32 cellular contexts compared by ENCODE assay signal in genomic region chr9:135607401-135608293, GRCh38. TPM values are rescaled to one million over a fixed set of nuclear protein-coding genes. Genes with fewer than 3 reads are reported as not detected.
DNase-seq lines count a peak whose midpoint lies in the region; ATAC-seq and TF ChIP-seq lines count a peak whose summit lies in the region.
"Had no signal": no experiment of that assay in that cellular context is flagged by ENCODE, and none has a peak within 500 bp of the region (broad histone marks: within the 10 kb centered on the region; RNA-seq: fewer than 3 reads in every experiment).

No MANE protein-coding gene starts in this region.

- POLR2A ChIA-PET in activated CD8-positive, alpha-beta T cell treated with anti-CD3 and anti-CD28 coated beads, Interleukin-2, amount 10 ng/mL, durations not matched to agents 7 days and 5 days (lab: Charles Lee) = no interaction called here
- POLR2A ChIA-PET in activated CD8-positive, alpha-beta T cell treated with anti-CD3 and anti-CD28 coated beads for 36 hours (lab: Charles Lee) = no interaction called here
- POLR2A ChIA-PET in HEK293 (lab: Yijun Ruan, JAX) = no interaction called here

- no peak for ATAC-seq in activated CD8-positive, alpha-beta T cell treated with anti-CD3 and anti-CD28 coated beads, Interleukin-2, amount 10 ng/mL, durations not matched to agents 7 days and 5 days
- no peak for ATAC-seq in activated CD8-positive, alpha-beta T cell treated with anti-CD3 and anti-CD28 coated beads for 36 hours
- ATAC-seq: activated T-helper 17 cell treated with anti-CD3 and anti-CD28 coated beads, Interleukin-2, amount 50 U/mL, for 72 hours; effector memory CD8-positive, alpha-beta T cell; gastrocnemius medialis; GM12878; stimulated activated naive B cell treated with anti-CD40 and anti-IgM and Interleukin-4, amounts not matched to agents 10 μg/mL and 1 μg/mL and 100 μg/mL, for 72 hours had no signal

- no peak overlapping the region for H3K4me3 Mint-ChIP-seq in activated CD8-positive, alpha-beta T cell treated with anti-CD3 and anti-CD28 coated beads, Interleukin-2, amount 10 ng/mL, durations not matched to agents 7 days and 5 days
- no peak overlapping the region for H3K4me3 Mint-ChIP-seq in activated CD8-positive, alpha-beta T cell treated with anti-CD3 and anti-CD28 coated beads for 36 hours
- H3K4me3 Mint-ChIP-seq: activated T-helper 17 cell treated with anti-CD3 and anti-CD28 coated beads, Interleukin-2, amount 50 U/mL, for 72 hours; effector memory CD8-positive, alpha-beta T cell; stimulated activated naive B cell treated with anti-CD40 and anti-IgM and Interleukin-4, amounts not matched to agents 10 μg/mL and 1 μg/mL and 100 μg/mL, for 72 hours had no signal

- no peak for TF ChIP-seq POLR2A in spleen (IDR thresholded peaks at IDR 0.05)

- H3K9me3 ChIP-seq in HEK293 (ENCODE audit: control insufficient read depth, insufficient read depth, low read depth, low read length) = no peaks in the 10 kb centered on the region
- no peaks in the 10 kb centered on the region for H3K9me3 ChIP-seq in spleen
- no peaks in the 10 kb centered on the region for H3K9me3 ChIP-seq in HAP-1
- H3K9me3 ChIP-seq: esophagus squamous epithelium, gastrocnemius medialis, thoracic aorta had no signal

- DNase-seq in activated CD8-positive, alpha-beta T cell treated with anti-CD3 and anti-CD28 coated beads, Interleukin-2, amount 10 ng/mL, durations not matched to agents 7 days and 5 days = peak; percentile 9
- DNase-seq in activated CD8-positive, alpha-beta T cell treated with anti-CD3 and anti-CD28 coated beads for 36 hours = no peak
- DNase-seq in iPS-NIHi11 (ENCODE audit: low spot score) = peak; percentile 4
- peak; percentile 65 for DNase-seq in spleen
- DNase-seq in effector CD4-positive, alpha-beta T cell = no peak
- no peak for DNase-seq in HAP-1 (ENCODE audit: low spot score in 2 of 2)
- DNase-seq in NCI-H1417 treated with DMSO at 0.1 percent for 48 hours (lab: John Stamatoyannopoulos, UW) = no peak
- DNase-seq: 8988T; activated CD4-positive, alpha-beta T cell treated with anti-CD3 and anti-CD28 coated beads for 1 hour; DMS79; effector memory CD8-positive, alpha-beta T cell; esophagus squamous epithelium; gastrocnemius medialis; midbrain; NCI-H1048; NCI-H2029 treated with DMSO at 0.1 percent for 48 hours; NCI-H226; NCI-H82; SIG-M5; stimulated activated CD4-positive, alpha-beta T cell treated with anti-CD3 and anti-CD28 coated beads, Interleukin-1b, Interleukin-23, amount 100 ng/mL, for 48 hours; stimulated activated naive B cell treated with anti-CD40 and anti-IgM and Interleukin-4, amounts not matched to agents 10 μg/mL and 1 μg/mL and 100 μg/mL, for 72 hours; T-helper 1 cell had no signal

- in situ Hi-C loops in HAP-1 (cut with MboI; ENCODE audit: low sequenced_read_pairs) = loop anchor here (10.0 kb wide), 1 partner anchor 517 kb away; no protein-coding TSS in a partner anchor

- CTCF ChIA-PET in activated CD8-positive, alpha-beta T cell treated with anti-CD3 and anti-CD28 coated beads, Interleukin-2, amount 10 ng/mL, durations not matched to agents 7 days and 5 days (lab: Charles Lee) = no interaction called here
- CTCF ChIA-PET in activated CD8-positive, alpha-beta T cell treated with anti-CD3 and anti-CD28 coated beads for 36 hours (lab: Charles Lee) = no interaction called here
- CTCF ChIA-PET in HEK293 (lab: Yijun Ruan, JAX) = interaction anchor here (0.6 to 1.2 kb wide), 5 partner anchors 12 to 516 kb away, joined by 3 to 10 read pairs (median 5); no protein-coding TSS in a partner anchor

- no peak overlapping the region for H3K27ac Mint-ChIP-seq in activated CD8-positive, alpha-beta T cell treated with anti-CD3 and anti-CD28 coated beads, Interleukin-2, amount 10 ng/mL, durations not matched to agents 7 days and 5 days
- H3K27ac Mint-ChIP-seq in activated CD8-positive, alpha-beta T cell treated with anti-CD3 and anti-CD28 coated beads for 36 hours = no peak overlapping the region
- H3K27ac Mint-ChIP-seq: activated T-helper 17 cell treated with anti-CD3 and anti-CD28 coated beads, Interleukin-2, amount 50 U/mL, for 72 hours; effector memory CD8-positive, alpha-beta T cell; progenitor cell of endocrine pancreas; stimulated activated naive B cell treated with anti-CD40 and anti-IgM and Interleukin-4, amounts not matched to agents 10 μg/mL and 1 μg/mL and 100 μg/mL, for 72 hours had no signal

- H3K4me1 ChIP-seq in HEK293 (ENCODE audit: control insufficient read depth, insufficient read depth, low read length) (no peaks in the 10 kb centered on the region), spleen (peaks cover 0 to 8% (median 2%) of the 10 kb centered on the region in 6 donors), HAP-1 (no peaks in the 10 kb centered on the region)
- H3K4me1 ChIP-seq: gastrocnemius medialis had no signal

- H3K27me3 ChIP-seq in spleen (replicated peaks in 1 of 7) (peaks cover 0 to 43% (median 0%) of the 10 kb centered on the region in 7 donors), HAP-1 (ENCODE audit: low read depth) (no peaks in the 10 kb centered on the region)

- TF ChIP-seq CTCF in activated CD8-positive, alpha-beta T cell treated with anti-CD3 and anti-CD28 coated beads for 36 hours (IDR thresholded peaks at IDR 0.05) = no peak
- no peak for TF ChIP-seq CTCF in HEK293 (tag by site-specific recombination; IDR thresholded peaks at IDR 0.05)
- no peak for TF ChIP-seq CTCF in spleen (IDR thresholded peaks at IDR 0.05 in 8 of 11, conservative IDR thresholded peaks at IDR 0.05 in 3 of 11)

- H3K27ac ChIP-seq in HEK293 (ENCODE audit: extremely low read depth, low read depth, low read length) (no peak overlapping the region), spleen (no peak overlapping the region)
- H3K27ac ChIP-seq: esophagus squamous epithelium, gastrocnemius medialis, thoracic aorta had no signal

- H3K36me3 ChIP-seq in HEK293 (ENCODE audit: control insufficient read depth in 2 of 2, insufficient read depth in 1 of 2, low read length in 2 of 2) (no peaks in the 10 kb centered on the region), spleen (no peaks in the 10 kb centered on the region), HAP-1 (replicated peaks) (no peaks in the 10 kb centered on the region)
- H3K36me3 ChIP-seq: esophagus squamous epithelium, gastrocnemius medialis, thoracic aorta had no signal

- no peaks in the 10 kb centered on the region for H3K27me3 Mint-ChIP-seq in activated CD8-positive, alpha-beta T cell treated with anti-CD3 and anti-CD28 coated beads, Interleukin-2, amount 10 ng/mL, durations not matched to agents 7 days and 5 days (ENCODE audit: low read depth)
- H3K27me3 Mint-ChIP-seq in activated CD8-positive, alpha-beta T cell treated with anti-CD3 and anti-CD28 coated beads for 36 hours = peaks cover 2% of the 10 kb centered on the region

- no peaks in the 10 kb centered on the region for H3K36me3 Mint-ChIP-seq in activated CD8-positive, alpha-beta T cell treated with anti-CD3 and anti-CD28 coated beads, Interleukin-2, amount 10 ng/mL, durations not matched to agents 7 days and 5 days (ENCODE audit: low read depth)
- H3K36me3 Mint-ChIP-seq in activated CD8-positive, alpha-beta T cell treated with anti-CD3 and anti-CD28 coated beads for 36 hours (ENCODE audit: low read depth) = no peaks in the 10 kb centered on the region
- H3K36me3 Mint-ChIP-seq: stimulated activated naive B cell treated with anti-CD40 and anti-IgM and Interleukin-4, amounts not matched to agents 10 μg/mL and 1 μg/mL and 100 μg/mL, for 72 hours had no signal

- no peaks in the 10 kb centered on the region for H3K9me3 Mint-ChIP-seq in activated CD8-positive, alpha-beta T cell treated with anti-CD3 and anti-CD28 coated beads, Interleukin-2, amount 10 ng/mL, durations not matched to agents 7 days and 5 days (ENCODE audit: insufficient read depth)
- no peaks in the 10 kb centered on the region for H3K9me3 Mint-ChIP-seq in activated CD8-positive, alpha-beta T cell treated with anti-CD3 and anti-CD28 coated beads for 36 hours
- H3K9me3 Mint-ChIP-seq: activated T-helper 17 cell treated with anti-CD3 and anti-CD28 coated beads, Interleukin-2, amount 50 U/mL, for 72 hours; effector memory CD8-positive, alpha-beta T cell had no signal

- no peak overlapping the region for H3K4me3 ChIP-seq in HEK293 (ENCODE audit: low read depth, low read length)
- no peak overlapping the region for H3K4me3 ChIP-seq in spleen
- no peak overlapping the region for H3K4me3 ChIP-seq in HAP-1
- H3K4me3 ChIP-seq: esophagus squamous epithelium, gastrocnemius medialis, GM12878, thoracic aorta had no signal

- WGBS in spleen, 5 donors = 74 to 88% (median 82%) methylated on average over 12 to 25 of the region's 25 CpGs

- intact Hi-C loops in activated CD8-positive, alpha-beta T cell treated with anti-CD3 and anti-CD28 coated beads for 36 hours (cut with micrococcal nuclease) = no loop called here
- intact Hi-C loops in spleen (cut with DNase I; ENCODE audit: low total_unique reads) = loop anchor here (10.0 kb wide), 1 partner anchor 517 kb away; no protein-coding TSS in a partner anchor

- H3K4me1 Mint-ChIP-seq in activated CD8-positive, alpha-beta T cell treated with anti-CD3 and anti-CD28 coated beads, Interleukin-2, amount 10 ng/mL, durations not matched to agents 7 days and 5 days (ENCODE audit: low read depth) = no peaks in the 10 kb centered on the region
- no peaks in the 10 kb centered on the region for H3K4me1 Mint-ChIP-seq in activated CD8-positive, alpha-beta T cell treated with anti-CD3 and anti-CD28 coated beads for 36 hours (ENCODE audit: low read depth)
- H3K4me1 Mint-ChIP-seq: activated T-helper 17 cell treated with anti-CD3 and anti-CD28 coated beads, Interleukin-2, amount 50 U/mL, for 72 hours had no signal

TF ChIP-seq in HEK293, 187 proteins besides CTCF, POLR2A, EP300 and RAD21 (continues in another document):
- TF ChIP-seq ZFP69B (tag by site-specific recombination; IDR thresholded peaks at IDR 0.05) = no peak
- peak; percentile 94 for TF ChIP-seq KLF1 (tag by site-specific recombination; IDR thresholded peaks at IDR 0.05)
- no peak for TF ChIP-seq HOXD13 (CRISPR knock-in tag; IDR thresholded peaks at IDR 0.05; ENCODE audit: borderline replicate concordance)
- no peak for TF ChIP-seq WT1 (tag by site-specific recombination; IDR thresholded peaks at IDR 0.05)
- no peak for TF ChIP-seq ZNF664 (tag by site-specific recombination; IDR thresholded peaks at IDR 0.05)
- no peak for TF ChIP-seq ZNF596 (tag by site-specific recombination; IDR thresholded peaks at IDR 0.05)

RNA-seq across cellular contexts. Expression of gene GLT6D1, which starts 31.7 kb away (rescaled TPM):
- total RNA-seq in activated CD8-positive, alpha-beta T cell treated with anti-CD3 and anti-CD28 coated beads, Interleukin-2, amount 10 ng/mL, durations not matched to agents 7 days and 5 days = not detected
- not detected for total RNA-seq in activated CD8-positive, alpha-beta T cell treated with anti-CD3 and anti-CD28 coated beads for 36 hours
- total RNA-seq in spleen = not detected
- not detected for polyA plus RNA-seq in spleen
- total RNA-seq: activated T-helper 17 cell treated with anti-CD3 and anti-CD28 coated beads, Interleukin-2, amount 50 U/mL, for 72 hours; cerebellum; esophagus squamous epithelium; gastrocnemius medialis; GM12878; LHCN-M2; OCI-LY7; progenitor cell of endocrine pancreas; skeletal muscle tissue; thoracic aorta had no signal
- polyA plus RNA-seq: GM12878, neural cell had no signal

RNA-seq across cellular contexts. Expression of gene PAEP, which starts 46.1 kb away (rescaled TPM):
- total RNA-seq in activated CD8-positive, alpha-beta T cell treated with anti-CD3 and anti-CD28 coated beads, Interleukin-2, amount 10 ng/mL, durations not matched to agents 7 days and 5 days = not detected
- total RNA-seq in activated CD8-positive, alpha-beta T cell treated with anti-CD3 and anti-CD28 coated beads for 36 hours = not detected
- total RNA-seq in spleen = not detected
- polyA plus RNA-seq in spleen = not detected
- total RNA-seq: activated T-helper 17 cell treated with anti-CD3 and anti-CD28 coated beads, Interleukin-2, amount 50 U/mL, for 72 hours; cerebellum; esophagus squamous epithelium; gastrocnemius medialis; GM12878; LHCN-M2; OCI-LY7; progenitor cell of endocrine pancreas; skeletal muscle tissue; thoracic aorta had no signal
- polyA plus RNA-seq: GM12878, neural cell had no signal

RNA-seq across cellular contexts. Expression of gene LCN9, which starts 55.5 kb away (rescaled TPM):
- not detected for total RNA-seq in activated CD8-positive, alpha-beta T cell treated with anti-CD3 and anti-CD28 coated beads, Interleukin-2, amount 10 ng/mL, durations not matched to agents 7 days and 5 days
- total RNA-seq in activated CD8-positive, alpha-beta T cell treated with anti-CD3 and anti-CD28 coated beads for 36 hours = not detected
- not detected for total RNA-seq in spleen
- polyA plus RNA-seq in spleen = not detected
- total RNA-seq: activated T-helper 17 cell treated with anti-CD3 and anti-CD28 coated beads, Interleukin-2, amount 50 U/mL, for 72 hours; cerebellum; esophagus squamous epithelium; gastrocnemius medialis; GM12878; LHCN-M2; OCI-LY7; skeletal muscle tissue; thoracic aorta had no signal
- polyA plus RNA-seq: GM12878 had no signal

Comparison
In these comparisons a context has a peak if more than half of its experiments do, and no peak if none do; other contexts are left out.
1. DNase-seq: peak in activated CD8-positive, alpha-beta T cell treated with anti-CD3 and anti-CD28 coated beads, Interleukin-2, amount 10 ng/mL, durations not matched to agents 7 days and 5 days (single experiment), iPS-NIHi11 (single experiment) and spleen (single experiment); none in activated CD8-positive, alpha-beta T cell treated with anti-CD3 and anti-CD28 coated beads for 36 hours (single experiment), effector CD4-positive, alpha-beta T cell (single experiment), HAP-1 (0 of 2) and NCI-H1417 treated with DMSO at 0.1 percent for 48 hours (single experiment).